ENCODE assay signal across 8 cellular contexts in genomic region chr1:202625416-202626360, GRCh38.
DNase-seq lines count a peak whose midpoint lies in the region; ATAC-seq and TF ChIP-seq lines count a peak whose summit lies in the region.

No MANE protein-coding gene starts in this region.

- H3K4me3 ChIP-seq in epithelial cell of esophagus (ENCODE audit: low read length): no peak overlapping the region
- H3K4me3 ChIP-seq in suprapubic skin: no peak overlapping the region

- peak overlapping the region in 1 of 6 donors; percentile 82 for H3K27ac Mint-ChIP-seq in naive B cell

- H3K4me1 ChIP-seq in suprapubic skin: no peaks in the 10 kb centered on the region

- no peaks in the 10 kb centered on the region for H3K36me3 Mint-ChIP-seq in naive B cell

- H3K27ac ChIP-seq in suprapubic skin: no peak overlapping the region

- no peaks in the 10 kb centered on the region for H3K36me3 ChIP-seq in suprapubic skin

- H3K27me3 Mint-ChIP-seq in naive B cell: peaks cover 6 to 12% (median 8%) of the 10 kb centered on the region in 3 donors

- peaks cover 11% of the 10 kb centered on the region for H3K27me3 ChIP-seq in suprapubic skin

- peak overlapping the region in 2 of 8 donors; percentile 8 to 48 for H3K4me3 Mint-ChIP-seq in naive B cell

- ATAC-seq in HG02678 (IDR thresholded peaks at IDR 0.05; ENCODE audit: unreplicated experiment) (peak; percentile 55), naive B cell (ENCODE audit: low read depth in 2 of 2) (peak; percentile 61 to 63), HG02610 (IDR thresholded peaks at IDR 0.05; ENCODE audit: unreplicated experiment) (no peak)

- H3K9me3 Mint-ChIP-seq in naive B cell: no peaks in the 10 kb centered on the region

- no peak for TF ChIP-seq EP300 in suprapubic skin (IDR thresholded peaks at IDR 0.05)

- no peak for TF ChIP-seq POLR2A in suprapubic skin (IDR thresholded peaks at IDR 0.05)

- H3K4me1 Mint-ChIP-seq in naive B cell: peaks cover 37 to 52% (median 45%) of the 10 kb centered on the region in 3 donors

- no peaks in the 10 kb centered on the region for H3K9me3 ChIP-seq in suprapubic skin

- DNase-seq in ELR (ENCODE audit: low read depth): peak; percentile 77
- DNase-seq in NCI-H82 treated with DMSO at 0.1 percent for 48 hours (lab: John Stamatoyannopoulos, UW; ENCODE audit: unreplicated experiment): peak; percentile 42
- peak; percentile 77 for DNase-seq in activated CD8-positive, alpha-beta memory T cell treated with anti-CD3 and anti-CD28 coated beads for 24 hours
- DNase-seq in epithelial cell of esophagus (ENCODE audit: low read depth): peak; percentile 64
- DNase-seq in naive B cell: peak; percentile 55
- no peak for DNase-seq in suprapubic skin (ENCODE audit: low spot score in 2 of 2)

- TF ChIP-seq CTCF in epithelial cell of esophagus (IDR thresholded peaks at IDR 0.05; ENCODE audit: insufficient read depth, low read depth, low read length, missing control alignments) (peak; percentile 62), suprapubic skin (IDR thresholded peaks at IDR 0.05) (peak; percentile 17 to 66)

- WGBS in suprapubic skin: 35% methylated on average over 24 of the region's 28 CpGs

Comparison
In these comparisons a context has a peak if more than half of its experiments do, and no peak if none do; other contexts are left out.
1. DNase-seq: peak in ELR (single experiment), NCI-H82 treated with DMSO at 0.1 percent for 48 hours (single experiment), activated CD8-positive, alpha-beta memory T cell treated with anti-CD3 and anti-CD28 coated beads for 24 hours (single experiment), epithelial cell of esophagus (single experiment) and naive B cell (single experiment); none in suprapubic skin (0 of 2).